Comparison of ENCODE assay signal across 29 cellular contexts in genomic region chr3:46188708-46189107, GRCh38. TPM values are rescaled to one million over a fixed set of nuclear protein-coding genes. Genes with fewer than 3 reads are reported as not detected.
"Had no signal": no experiment of that assay in that cellular context is flagged by ENCODE, and none has a peak within 500 bp of the region (broad histone marks: within the 10 kb centered on the region; RNA-seq: fewer than 3 reads in every experiment).

No MANE protein-coding gene starts in this region.

- H3K27ac Mint-ChIP-seq: endodermal cell had no signal

- H3K27ac ChIP-seq: colonic mucosa, ovary, right atrium auricular region, sigmoid colon, skin epidermis, testis, tibial nerve had no signal

- H3K79me2 ChIP-seq: hepatocyte had no signal

- H3K9me3 ChIP-seq: colonic mucosa, ovary, testis had no signal

- DNase-seq: colonic mucosa; effector CD4-positive, alpha-beta T cell; endodermal cell; foreskin melanocyte; head of caudate nucleus; left colon; left ventricle myocardium superior; mesendoderm; naive B cell; ovary; sigmoid colon; stimulated activated CD4-positive, alpha-beta T cell treated with anti-CD3 and anti-CD28 coated beads, Interleukin-2, amount 100 ng/mL, for 24 hours; stimulated activated CD4-positive, alpha-beta T cell treated with anti-CD3 and anti-CD28 coated beads, Interleukin-4, amount 100 ng/mL, for 4 hours; stimulated activated naive B cell treated with anti-CD40 and anti-IgM and Interleukin-4, amounts not matched to agents 10 μg/mL and 1 μg/mL and 100 μg/mL, for 72 hours; stimulated activated naive CD8-positive, alpha-beta T cell treated with anti-CD3 and anti-CD28 coated beads, Interleukin-15, amount 100 ng/mL, for 72 hours; testis had no signal

- H3K4me3 ChIP-seq: colonic mucosa, hepatocyte, lung, ovary, right atrium auricular region, sigmoid colon, skin epidermis, testis, tibial nerve had no signal

- H3K4me2 ChIP-seq: hepatocyte had no signal

- H3K27me3 ChIP-seq: colonic mucosa, hepatocyte, ovary, right atrium auricular region, sigmoid colon, testis, tibial nerve had no signal

- H3K36me3 ChIP-seq: colonic mucosa, ovary, right atrium auricular region, sigmoid colon, tibial nerve had no signal

- H3K4me1 Mint-ChIP-seq: endodermal cell had no signal

- ATAC-seq: left colon; left ventricle myocardium superior; stimulated activated naive B cell treated with anti-CD40 and anti-IgM and Interleukin-4, amounts not matched to agents 10 μg/mL and 1 μg/mL and 100 μg/mL, for 72 hours; stimulated activated naive CD8-positive, alpha-beta T cell treated with anti-CD3 and anti-CD28 coated beads, Interleukin-15, amount 100 ng/mL, for 72 hours had no signal

- H2AFZ ChIP-seq: hepatocyte had no signal

- H3K27me3 Mint-ChIP-seq: naive B cell; stimulated activated naive B cell treated with anti-CD40 and anti-IgM and Interleukin-4, amounts not matched to agents 10 μg/mL and 1 μg/mL and 100 μg/mL, for 72 hours had no signal

- H3K4me3 Mint-ChIP-seq: endodermal cell; stimulated activated naive B cell treated with anti-CD40 and anti-IgM and Interleukin-4, amounts not matched to agents 10 μg/mL and 1 μg/mL and 100 μg/mL, for 72 hours; stimulated activated naive CD8-positive, alpha-beta T cell treated with anti-CD3 and anti-CD28 coated beads, Interleukin-15, amount 100 ng/mL, for 72 hours had no signal

- H3K4me1 ChIP-seq: colonic mucosa, right atrium auricular region, sigmoid colon, testis, tibial nerve had no signal

RNA-seq across cellular contexts. Expression of gene CCR1, which starts 19.4 kb away (rescaled TPM):
- total RNA-seq: dermis microvascular lymphatic vessel endothelial cell, endothelial cell of umbilical vein, kidney epithelial cell had no signal
- polyA plus RNA-seq: endothelial cell of umbilical vein, neural cell had no signal

RNA-seq across cellular contexts. Expression of gene CCR3, which starts 53.6 kb away (rescaled TPM):
- total RNA-seq: colonic mucosa, dermis microvascular lymphatic vessel endothelial cell, endodermal cell, endothelial cell of umbilical vein, hepatocyte, kidney epithelial cell, left ventricle myocardium superior, ovary, posterior vena cava, right atrium auricular region, sigmoid colon, subcutaneous adipose tissue, testis, tibial nerve, ureter had no signal
- polyA plus RNA-seq: endothelial cell of umbilical vein, esophagus, neural cell, ovary had no signal
